1 cellular context compared by ENCODE assay signal in the genomic region with DNA sequence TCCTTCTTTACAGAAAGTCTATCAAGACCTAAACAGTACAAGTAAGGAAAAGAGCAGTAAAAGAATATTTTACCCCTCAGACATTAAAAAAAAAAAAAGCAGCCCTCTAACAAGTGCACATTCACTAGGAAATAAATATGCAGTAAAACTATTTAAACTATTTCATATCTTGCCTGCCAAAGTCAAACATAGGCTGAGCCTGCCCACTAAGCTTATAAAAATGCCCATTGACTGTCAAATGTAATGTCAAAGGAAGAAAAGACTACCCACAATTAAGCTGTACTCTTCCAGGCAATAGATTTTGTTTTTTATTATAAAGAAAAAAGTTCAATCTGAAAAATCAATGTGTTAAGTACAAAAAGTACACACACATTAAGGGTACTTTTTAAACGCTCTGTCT.
TF ChIP-seq lines count a peak whose summit lies in the region.

No MANE protein-coding gene starts in this region.

TF ChIP-seq in SK-N-SH treated with all-trans-retinoic acid at 6 μM for 48 hours, 23 proteins besides CTCF, POLR2A, EP300 and RAD21 (continued from another document):
- TF ChIP-seq, protein P1, sequence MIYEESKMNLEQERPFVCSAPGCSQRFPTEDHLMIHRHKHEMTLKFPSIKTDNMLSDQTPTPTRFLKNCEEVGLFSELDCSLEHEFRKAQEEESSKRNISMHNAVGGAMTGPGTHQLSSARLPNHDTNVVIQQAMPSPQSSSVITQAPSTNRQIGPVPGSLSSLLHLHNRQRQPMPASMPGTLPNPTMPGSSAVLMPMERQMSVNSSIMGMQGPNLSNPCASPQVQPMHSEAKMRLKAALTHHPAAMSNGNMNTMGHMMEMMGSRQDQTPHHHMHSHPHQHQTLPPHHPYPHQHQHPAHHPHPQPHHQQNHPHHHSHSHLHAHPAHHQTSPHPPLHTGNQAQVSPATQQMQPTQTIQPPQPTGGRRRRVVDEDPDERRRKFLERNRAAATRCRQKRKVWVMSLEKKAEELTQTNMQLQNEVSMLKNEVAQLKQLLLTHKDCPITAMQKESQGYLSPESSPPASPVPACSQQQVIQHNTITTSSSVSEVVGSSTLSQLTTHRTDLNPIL (CRISPR knock-in tag; IDR thresholded peaks at IDR 0.05; ENCODE audit: low read depth) = no peak
- no peak for TF ChIP-seq ZNF70 (CRISPR knock-in tag; IDR thresholded peaks at IDR 0.05)
- no peak for TF ChIP-seq GLIS3 (CRISPR knock-in tag; IDR thresholded peaks at IDR 0.05)
- TF ChIP-seq, protein P2, sequence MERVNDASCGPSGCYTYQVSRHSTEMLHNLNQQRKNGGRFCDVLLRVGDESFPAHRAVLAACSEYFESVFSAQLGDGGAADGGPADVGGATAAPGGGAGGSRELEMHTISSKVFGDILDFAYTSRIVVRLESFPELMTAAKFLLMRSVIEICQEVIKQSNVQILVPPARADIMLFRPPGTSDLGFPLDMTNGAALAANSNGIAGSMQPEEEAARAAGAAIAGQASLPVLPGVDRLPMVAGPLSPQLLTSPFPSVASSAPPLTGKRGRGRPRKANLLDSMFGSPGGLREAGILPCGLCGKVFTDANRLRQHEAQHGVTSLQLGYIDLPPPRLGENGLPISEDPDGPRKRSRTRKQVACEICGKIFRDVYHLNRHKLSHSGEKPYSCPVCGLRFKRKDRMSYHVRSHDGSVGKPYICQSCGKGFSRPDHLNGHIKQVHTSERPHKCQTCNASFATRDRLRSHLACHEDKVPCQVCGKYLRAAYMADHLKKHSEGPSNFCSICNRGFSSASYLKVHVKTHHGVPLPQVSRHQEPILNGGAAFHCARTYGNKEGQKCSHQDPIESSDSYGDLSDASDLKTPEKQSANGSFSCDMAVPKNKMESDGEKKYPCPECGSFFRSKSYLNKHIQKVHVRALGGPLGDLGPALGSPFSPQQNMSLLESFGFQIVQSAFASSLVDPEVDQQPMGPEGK (CRISPR knock-in tag; IDR thresholded peaks at IDR 0.05; ENCODE audit: borderline replicate concordance) = no peak
- TF ChIP-seq, protein P3, sequence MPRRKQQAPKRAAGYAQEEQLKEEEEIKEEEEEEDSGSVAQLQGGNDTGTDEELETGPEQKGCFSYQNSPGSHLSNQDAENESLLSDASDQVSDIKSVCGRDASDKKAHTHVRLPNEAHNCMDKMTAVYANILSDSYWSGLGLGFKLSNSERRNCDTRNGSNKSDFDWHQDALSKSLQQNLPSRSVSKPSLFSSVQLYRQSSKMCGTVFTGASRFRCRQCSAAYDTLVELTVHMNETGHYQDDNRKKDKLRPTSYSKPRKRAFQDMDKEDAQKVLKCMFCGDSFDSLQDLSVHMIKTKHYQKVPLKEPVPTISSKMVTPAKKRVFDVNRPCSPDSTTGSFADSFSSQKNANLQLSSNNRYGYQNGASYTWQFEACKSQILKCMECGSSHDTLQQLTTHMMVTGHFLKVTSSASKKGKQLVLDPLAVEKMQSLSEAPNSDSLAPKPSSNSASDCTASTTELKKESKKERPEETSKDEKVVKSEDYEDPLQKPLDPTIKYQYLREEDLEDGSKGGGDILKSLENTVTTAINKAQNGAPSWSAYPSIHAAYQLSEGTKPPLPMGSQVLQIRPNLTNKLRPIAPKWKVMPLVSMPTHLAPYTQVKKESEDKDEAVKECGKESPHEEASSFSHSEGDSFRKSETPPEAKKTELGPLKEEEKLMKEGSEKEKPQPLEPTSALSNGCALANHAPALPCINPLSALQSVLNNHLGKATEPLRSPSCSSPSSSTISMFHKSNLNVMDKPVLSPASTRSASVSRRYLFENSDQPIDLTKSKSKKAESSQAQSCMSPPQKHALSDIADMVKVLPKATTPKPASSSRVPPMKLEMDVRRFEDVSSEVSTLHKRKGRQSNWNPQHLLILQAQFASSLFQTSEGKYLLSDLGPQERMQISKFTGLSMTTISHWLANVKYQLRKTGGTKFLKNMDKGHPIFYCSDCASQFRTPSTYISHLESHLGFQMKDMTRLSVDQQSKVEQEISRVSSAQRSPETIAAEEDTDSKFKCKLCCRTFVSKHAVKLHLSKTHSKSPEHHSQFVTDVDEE (CRISPR knock-in tag; IDR thresholded peaks at IDR 0.05) = no peak
- no peak for TF ChIP-seq TOX (CRISPR knock-in tag; IDR thresholded peaks at IDR 0.05; ENCODE audit: borderline replicate concordance)
- no peak for TF ChIP-seq ZFP3 (CRISPR knock-in tag; IDR thresholded peaks at IDR 0.05)
- no peak for TF ChIP-seq POU6F1 (CRISPR knock-in tag; IDR thresholded peaks at IDR 0.05; ENCODE audit: borderline replicate concordance, low read depth)
- TF ChIP-seq ARNTL (CRISPR knock-in tag; IDR thresholded peaks at IDR 0.05; ENCODE audit: borderline replicate concordance, low read depth) = no peak
- TF ChIP-seq OSR1 (CRISPR knock-in tag; IDR thresholded peaks at IDR 0.05) = no peak
- no peak for TF ChIP-seq ZC3H10 (CRISPR knock-in tag; IDR thresholded peaks at IDR 0.05)
